23 cellular contexts compared by ENCODE assay signal in genomic region chr3:141116791-141117190, GRCh38.
DNase-seq lines count a peak whose midpoint lies in the region; ATAC-seq and TF ChIP-seq lines count a peak whose summit lies in the region.
"Had no signal": no experiment of that assay in that cellular context is flagged by ENCODE, and none has a peak within 500 bp of the region (broad histone marks: within the 10 kb centered on the region; RNA-seq: fewer than 3 reads in every experiment).

No MANE protein-coding gene starts in this region.

- H3K4me3 Mint-ChIP-seq in nephron: no peak overlapping the region
- H3K4me3 Mint-ChIP-seq in Calu3 (ENCODE audit: low read depth, unreplicated experiment): no peak overlapping the region
- H3K4me3 Mint-ChIP-seq: CD4-positive, CD25-positive, alpha-beta regulatory T cell had no signal

- H3K27ac Mint-ChIP-seq in nephron (peak overlapping the region; percentile 96 to 98 (median 98)), Calu3 (ENCODE audit: unreplicated experiment) (no peak overlapping the region)
- H3K27ac Mint-ChIP-seq: CD4-positive, CD25-positive, alpha-beta regulatory T cell had no signal

- peaks cover 41% of the 10 kb centered on the region for H3K4me1 Mint-ChIP-seq in nephron
- no peaks in the 10 kb centered on the region for H3K4me1 Mint-ChIP-seq in Calu3 (ENCODE audit: low read depth, unreplicated experiment)
- H3K4me1 Mint-ChIP-seq: CD4-positive, CD25-positive, alpha-beta regulatory T cell had no signal

- H3K4me1 ChIP-seq in left ventricle myocardium inferior (peaks cover 19% of the 10 kb centered on the region), uterus (peaks cover 7 to 15% of the 10 kb centered on the region in 2 donors)
- H3K4me1 ChIP-seq: BLaER1 had no signal

- no peak overlapping the region for H3K4me3 ChIP-seq in left ventricle myocardium inferior
- no peak overlapping the region for H3K4me3 ChIP-seq in uterus
- H3K4me3 ChIP-seq: BLaER1, K562, MG63 had no signal

- no peak for ATAC-seq in Right ventricle myocardium superior (ENCODE audit: poor library complexity)
- peak; percentile 4 for ATAC-seq in sciatic nerve
- no peak for ATAC-seq in left colon
- ATAC-seq: K562 had no signal

- DNase-seq in left ventricle myocardium inferior (no peak), Right ventricle myocardium superior (no peak), sciatic nerve (ENCODE audit: low spot score) (no peak), uterus (no peak), left colon (no peak), Calu3 (no peak), AG08396 (ENCODE audit: low spot score) (no peak)
- DNase-seq: CD4-positive, CD25-positive, alpha-beta regulatory T cell; DMS79; GF-D8; H7; MG63; NCI-H1105 treated with DMSO at 0.1 percent for 48 hours; NCI-H146; NCI-H1930; NCI-H2107; NCI-H446; NCI-H524 treated with DMSO at 0.1 percent for 48 hours; NCI-H774; SK-N-SH had no signal

- CTCF ChIA-PET in Calu3 (lab: Charles Lee): no interaction called here

- BruUV-seq in Calu3 (replicated peaks; lab: Mats Ljungman, UMichigan): no TSS peak

- H3K27me3 ChIP-seq in left ventricle myocardium inferior (ENCODE audit: low read depth) (no peaks in the 10 kb centered on the region), uterus (no peaks in the 10 kb centered on the region)
- H3K27me3 ChIP-seq: BLaER1, MG63 had no signal

- peaks cover 40% of the 10 kb centered on the region for H3K36me3 Mint-ChIP-seq in nephron (ENCODE audit: low read depth)
- H3K36me3 Mint-ChIP-seq in Calu3 (ENCODE audit: insufficient read depth, unreplicated experiment): no peaks in the 10 kb centered on the region

- H3K9me3 Mint-ChIP-seq in nephron: peaks cover 29% of the 10 kb centered on the region
- H3K9me3 Mint-ChIP-seq in Calu3 (ENCODE audit: low read depth, unreplicated experiment): peaks cover 2% of the 10 kb centered on the region

- TF ChIP-seq CTCF in left ventricle myocardium inferior (IDR thresholded peaks at IDR 0.05; ENCODE audit: borderline replicate concordance) (no peak), nephron (IDR thresholded peaks at IDR 0.05; ENCODE audit: unreplicated experiment in 3 of 3) (no peak), uterus (IDR thresholded peaks at IDR 0.05) (no peak), Calu3 (IDR thresholded peaks at IDR 0.05; ENCODE audit: unreplicated experiment) (no peak)

- no peaks in the 10 kb centered on the region for H3K27me3 Mint-ChIP-seq in nephron (ENCODE audit: low read depth)
- H3K27me3 Mint-ChIP-seq in Calu3 (ENCODE audit: unreplicated experiment): peaks cover 33% of the 10 kb centered on the region

- H3K9me3 ChIP-seq in left ventricle myocardium inferior (replicated peaks) (peaks cover 16% of the 10 kb centered on the region), uterus (no peaks in the 10 kb centered on the region)
- H3K9me3 ChIP-seq: SK-N-SH had no signal

- H3K36me3 ChIP-seq in left ventricle myocardium inferior (no peaks in the 10 kb centered on the region), uterus (no peaks in the 10 kb centered on the region)
- H3K36me3 ChIP-seq: BLaER1, MG63 had no signal

- H3K27ac ChIP-seq in left ventricle myocardium inferior (replicated peaks) (peak overlapping the region; percentile 66), uterus (peak overlapping the region; percentile 82 to 86)
- H3K27ac ChIP-seq: BLaER1 had no signal

- no peak for TF ChIP-seq POLR2A in uterus (IDR thresholded peaks at IDR 0.05)

- intact Hi-C loops in left ventricle myocardium inferior (cut with micrococcal nuclease): no loop called here
- intact Hi-C loops in Right ventricle myocardium superior (cut with DNase I): no loop called here
- intact Hi-C loops in sciatic nerve (cut with DNase I): no loop called here
- intact Hi-C loops in uterus (cut with DNase I; ENCODE audit: low total_unique reads): no loop called here
- intact Hi-C loops in left colon (cut with DNase I, micrococcal nuclease): no loop called here
- intact Hi-C loops in Calu3 (cut with micrococcal nuclease; ENCODE audit: unreplicated experiment): no loop called here
